In the genomic region with DNA sequence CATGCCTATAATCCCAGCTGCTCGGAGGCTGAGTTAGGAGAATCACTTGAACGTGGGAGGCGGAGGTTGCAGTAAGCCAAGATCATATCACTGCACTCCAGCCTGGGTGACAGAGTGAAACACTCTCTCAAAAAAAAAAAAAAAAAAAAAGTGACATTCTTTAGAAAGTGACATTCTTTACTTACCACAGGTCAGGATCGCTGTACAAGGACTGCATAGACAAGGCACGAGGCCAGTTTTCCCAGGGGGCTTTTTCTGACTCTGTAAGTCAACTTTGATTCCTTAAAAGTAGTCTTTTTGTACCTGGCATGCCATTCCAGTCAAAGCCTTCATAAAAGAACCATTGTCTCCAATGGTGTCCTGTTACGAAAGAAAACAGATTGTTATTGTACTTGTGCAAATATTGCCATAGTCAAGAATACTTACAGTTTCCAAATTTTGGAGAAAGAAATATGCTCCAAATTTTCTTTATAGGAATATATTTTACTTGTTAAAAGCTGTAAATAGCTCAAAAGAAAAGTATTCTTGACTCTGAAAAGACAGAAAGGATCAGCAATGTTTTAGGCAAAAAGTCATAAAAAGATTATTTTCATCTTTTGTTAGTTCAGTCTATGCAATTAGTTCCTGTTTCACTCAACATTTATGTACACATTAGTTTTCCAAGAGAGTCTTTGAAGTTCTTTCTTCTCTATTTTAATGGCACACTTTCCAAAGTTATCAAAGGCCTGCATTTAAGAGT, we compare ENCODE assay signal across 1 cellular context.
TF ChIP-seq lines count a peak whose summit lies in the region.

No MANE protein-coding gene starts in this region.

TF ChIP-seq in HepG2, 621 proteins besides CTCF, POLR2A, EP300 and RAD21 (continued from another document and continues in another):
- no peak for TF ChIP-seq E2F2 (CRISPR knock-in tag; IDR thresholded peaks at IDR 0.05; ENCODE audit: borderline replicate concordance)
- TF ChIP-seq, protein P1, sequence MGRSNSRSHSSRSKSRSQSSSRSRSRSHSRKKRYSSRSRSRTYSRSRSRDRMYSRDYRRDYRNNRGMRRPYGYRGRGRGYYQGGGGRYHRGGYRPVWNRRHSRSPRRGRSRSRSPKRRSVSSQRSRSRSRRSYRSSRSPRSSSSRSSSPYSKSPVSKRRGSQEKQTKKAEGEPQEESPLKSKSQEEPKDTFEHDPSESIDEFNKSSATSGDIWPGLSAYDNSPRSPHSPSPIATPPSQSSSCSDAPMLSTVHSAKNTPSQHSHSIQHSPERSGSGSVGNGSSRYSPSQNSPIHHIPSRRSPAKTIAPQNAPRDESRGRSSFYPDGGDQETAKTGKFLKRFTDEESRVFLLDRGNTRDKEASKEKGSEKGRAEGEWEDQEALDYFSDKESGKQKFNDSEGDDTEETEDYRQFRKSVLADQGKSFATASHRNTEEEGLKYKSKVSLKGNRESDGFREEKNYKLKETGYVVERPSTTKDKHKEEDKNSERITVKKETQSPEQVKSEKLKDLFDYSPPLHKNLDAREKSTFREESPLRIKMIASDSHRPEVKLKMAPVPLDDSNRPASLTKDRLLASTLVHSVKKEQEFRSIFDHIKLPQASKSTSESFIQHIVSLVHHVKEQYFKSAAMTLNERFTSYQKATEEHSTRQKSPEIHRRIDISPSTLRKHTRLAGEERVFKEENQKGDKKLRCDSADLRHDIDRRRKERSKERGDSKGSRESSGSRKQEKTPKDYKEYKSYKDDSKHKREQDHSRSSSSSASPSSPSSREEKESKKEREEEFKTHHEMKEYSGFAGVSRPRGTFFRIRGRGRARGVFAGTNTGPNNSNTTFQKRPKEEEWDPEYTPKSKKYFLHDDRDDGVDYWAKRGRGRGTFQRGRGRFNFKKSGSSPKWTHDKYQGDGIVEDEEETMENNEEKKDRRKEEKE (IDR thresholded peaks at IDR 0.05): no peak
- peak; percentile 23 for TF ChIP-seq SALL1 (CRISPR knock-in tag; IDR thresholded peaks at IDR 0.05)
- TF ChIP-seq BHLHE40 (IDR thresholded peaks at IDR 0.05; ENCODE audit: low read length): peak; percentile 42; the same call in 1 of the 2 replicates
- no peak for TF ChIP-seq GLI4 (CRISPR knock-in tag; IDR thresholded peaks at IDR 0.05; ENCODE audit: borderline replicate concordance)
- TF ChIP-seq, protein P2, sequence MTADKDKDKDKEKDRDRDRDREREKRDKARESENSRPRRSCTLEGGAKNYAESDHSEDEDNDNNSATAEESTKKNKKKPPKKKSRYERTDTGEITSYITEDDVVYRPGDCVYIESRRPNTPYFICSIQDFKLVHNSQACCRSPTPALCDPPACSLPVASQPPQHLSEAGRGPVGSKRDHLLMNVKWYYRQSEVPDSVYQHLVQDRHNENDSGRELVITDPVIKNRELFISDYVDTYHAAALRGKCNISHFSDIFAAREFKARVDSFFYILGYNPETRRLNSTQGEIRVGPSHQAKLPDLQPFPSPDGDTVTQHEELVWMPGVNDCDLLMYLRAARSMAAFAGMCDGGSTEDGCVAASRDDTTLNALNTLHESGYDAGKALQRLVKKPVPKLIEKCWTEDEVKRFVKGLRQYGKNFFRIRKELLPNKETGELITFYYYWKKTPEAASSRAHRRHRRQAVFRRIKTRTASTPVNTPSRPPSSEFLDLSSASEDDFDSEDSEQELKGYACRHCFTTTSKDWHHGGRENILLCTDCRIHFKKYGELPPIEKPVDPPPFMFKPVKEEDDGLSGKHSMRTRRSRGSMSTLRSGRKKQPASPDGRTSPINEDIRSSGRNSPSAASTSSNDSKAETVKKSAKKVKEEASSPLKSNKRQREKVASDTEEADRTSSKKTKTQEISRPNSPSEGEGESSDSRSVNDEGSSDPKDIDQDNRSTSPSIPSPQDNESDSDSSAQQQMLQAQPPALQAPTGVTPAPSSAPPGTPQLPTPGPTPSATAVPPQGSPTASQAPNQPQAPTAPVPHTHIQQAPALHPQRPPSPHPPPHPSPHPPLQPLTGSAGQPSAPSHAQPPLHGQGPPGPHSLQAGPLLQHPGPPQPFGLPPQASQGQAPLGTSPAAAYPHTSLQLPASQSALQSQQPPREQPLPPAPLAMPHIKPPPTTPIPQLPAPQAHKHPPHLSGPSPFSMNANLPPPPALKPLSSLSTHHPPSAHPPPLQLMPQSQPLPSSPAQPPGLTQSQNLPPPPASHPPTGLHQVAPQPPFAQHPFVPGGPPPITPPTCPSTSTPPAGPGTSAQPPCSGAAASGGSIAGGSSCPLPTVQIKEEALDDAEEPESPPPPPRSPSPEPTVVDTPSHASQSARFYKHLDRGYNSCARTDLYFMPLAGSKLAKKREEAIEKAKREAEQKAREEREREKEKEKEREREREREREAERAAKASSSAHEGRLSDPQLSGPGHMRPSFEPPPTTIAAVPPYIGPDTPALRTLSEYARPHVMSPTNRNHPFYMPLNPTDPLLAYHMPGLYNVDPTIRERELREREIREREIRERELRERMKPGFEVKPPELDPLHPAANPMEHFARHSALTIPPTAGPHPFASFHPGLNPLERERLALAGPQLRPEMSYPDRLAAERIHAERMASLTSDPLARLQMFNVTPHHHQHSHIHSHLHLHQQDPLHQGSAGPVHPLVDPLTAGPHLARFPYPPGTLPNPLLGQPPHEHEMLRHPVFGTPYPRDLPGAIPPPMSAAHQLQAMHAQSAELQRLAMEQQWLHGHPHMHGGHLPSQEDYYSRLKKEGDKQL (CRISPR knock-in tag; IDR thresholded peaks at IDR 0.05; ENCODE audit: low read depth): 0 out of 2 replicates have a peak, but pooled peaks have one; percentile 60
- TF ChIP-seq PRMT3 (CRISPR knock-in tag; IDR thresholded peaks at IDR 0.05; ENCODE audit: borderline replicate concordance, low read depth): no peak
- no peak for TF ChIP-seq ZNF672 (CRISPR knock-in tag; IDR thresholded peaks at IDR 0.05)
- TF ChIP-seq ZNF24 (IDR thresholded peaks at IDR 0.05): no peak
- no peak for TF ChIP-seq ZNF510 (CRISPR knock-in tag; IDR thresholded peaks at IDR 0.05; ENCODE audit: low read depth)
- peak; percentile 13; the same call in 1 of the 2 replicates for TF ChIP-seq KDM6A (CRISPR knock-in tag; IDR thresholded peaks at IDR 0.05; ENCODE audit: low read depth)
- TF ChIP-seq, protein P3, sequence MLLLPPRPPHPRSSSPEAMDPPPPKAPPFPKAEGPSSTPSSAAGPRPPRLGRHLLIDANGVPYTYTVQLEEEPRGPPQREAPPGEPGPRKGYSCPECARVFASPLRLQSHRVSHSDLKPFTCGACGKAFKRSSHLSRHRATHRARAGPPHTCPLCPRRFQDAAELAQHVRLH (CRISPR knock-in tag; IDR thresholded peaks at IDR 0.05; ENCODE audit: borderline replicate concordance, low read depth): no peak
- TF ChIP-seq, protein P4, sequence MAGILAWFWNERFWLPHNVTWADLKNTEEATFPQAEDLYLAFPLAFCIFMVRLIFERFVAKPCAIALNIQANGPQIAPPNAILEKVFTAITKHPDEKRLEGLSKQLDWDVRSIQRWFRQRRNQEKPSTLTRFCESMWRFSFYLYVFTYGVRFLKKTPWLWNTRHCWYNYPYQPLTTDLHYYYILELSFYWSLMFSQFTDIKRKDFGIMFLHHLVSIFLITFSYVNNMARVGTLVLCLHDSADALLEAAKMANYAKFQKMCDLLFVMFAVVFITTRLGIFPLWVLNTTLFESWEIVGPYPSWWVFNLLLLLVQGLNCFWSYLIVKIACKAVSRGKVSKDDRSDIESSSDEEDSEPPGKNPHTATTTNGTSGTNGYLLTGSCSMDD (CRISPR knock-in tag; IDR thresholded peaks at IDR 0.05): no peak
- TF ChIP-seq HOXD1 (CRISPR knock-in tag; IDR thresholded peaks at IDR 0.05): no peak
- TF ChIP-seq, protein P5, sequence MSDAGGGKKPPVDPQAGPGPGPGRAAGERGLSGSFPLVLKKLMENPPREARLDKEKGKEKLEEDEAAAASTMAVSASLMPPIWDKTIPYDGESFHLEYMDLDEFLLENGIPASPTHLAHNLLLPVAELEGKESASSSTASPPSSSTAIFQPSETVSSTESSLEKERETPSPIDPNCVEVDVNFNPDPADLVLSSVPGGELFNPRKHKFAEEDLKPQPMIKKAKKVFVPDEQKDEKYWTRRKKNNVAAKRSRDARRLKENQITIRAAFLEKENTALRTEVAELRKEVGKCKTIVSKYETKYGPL (CRISPR knock-in tag; IDR thresholded peaks at IDR 0.05): no peak
- no peak for TF ChIP-seq ZNF292 (CRISPR knock-in tag; IDR thresholded peaks at IDR 0.05; ENCODE audit: borderline replicate concordance, low read depth)
- TF ChIP-seq, protein P6, sequence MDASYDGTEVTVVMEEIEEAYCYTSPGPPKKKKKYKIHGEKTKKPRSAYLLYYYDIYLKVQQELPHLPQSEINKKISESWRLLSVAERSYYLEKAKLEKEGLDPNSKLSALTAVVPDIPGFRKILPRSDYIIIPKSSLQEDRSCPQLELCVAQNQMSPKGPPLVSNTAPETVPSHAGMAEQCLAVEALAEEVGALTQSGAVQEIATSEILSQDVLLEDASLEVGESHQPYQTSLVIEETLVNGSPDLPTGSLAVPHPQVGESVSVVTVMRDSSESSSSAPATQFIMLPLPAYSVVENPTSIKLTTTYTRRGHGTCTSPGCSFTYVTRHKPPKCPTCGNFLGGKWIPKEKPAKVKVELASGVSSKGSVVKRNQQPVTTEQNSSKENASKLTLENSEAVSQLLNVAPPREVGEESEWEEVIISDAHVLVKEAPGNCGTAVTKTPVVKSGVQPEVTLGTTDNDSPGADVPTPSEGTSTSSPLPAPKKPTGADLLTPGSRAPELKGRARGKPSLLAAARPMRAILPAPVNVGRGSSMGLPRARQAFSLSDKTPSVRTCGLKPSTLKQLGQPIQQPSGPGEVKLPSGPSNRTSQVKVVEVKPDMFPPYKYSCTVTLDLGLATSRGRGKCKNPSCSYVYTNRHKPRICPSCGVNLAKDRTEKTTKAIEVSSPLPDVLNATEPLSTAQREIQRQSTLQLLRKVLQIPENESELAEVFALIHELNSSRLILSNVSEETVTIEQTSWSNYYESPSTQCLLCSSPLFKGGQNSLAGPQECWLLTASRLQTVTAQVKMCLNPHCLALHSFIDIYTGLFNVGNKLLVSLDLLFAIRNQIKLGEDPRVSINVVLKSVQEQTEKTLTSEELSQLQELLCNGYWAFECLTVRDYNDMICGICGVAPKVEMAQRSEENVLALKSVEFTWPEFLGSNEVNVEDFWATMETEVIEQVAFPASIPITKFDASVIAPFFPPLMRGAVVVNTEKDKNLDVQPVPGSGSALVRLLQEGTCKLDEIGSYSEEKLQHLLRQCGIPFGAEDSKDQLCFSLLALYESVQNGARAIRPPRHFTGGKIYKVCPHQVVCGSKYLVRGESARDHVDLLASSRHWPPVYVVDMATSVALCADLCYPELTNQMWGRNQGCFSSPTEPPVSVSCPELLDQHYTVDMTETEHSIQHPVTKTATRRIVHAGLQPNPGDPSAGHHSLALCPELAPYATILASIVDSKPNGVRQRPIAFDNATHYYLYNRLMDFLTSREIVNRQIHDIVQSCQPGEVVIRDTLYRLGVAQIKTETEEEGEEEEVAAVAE (CRISPR knock-in tag; IDR thresholded peaks at IDR 0.05; ENCODE audit: borderline replicate concordance): no peak
- no peak for TF ChIP-seq MBD4 (IDR thresholded peaks at IDR 0.05; ENCODE audit: borderline replicate concordance, low read length)
- no peak for TF ChIP-seq ZNF629 (CRISPR knock-in tag; conservative IDR thresholded peaks at IDR 0.05)
- no peak for TF ChIP-seq UBTF (CRISPR knock-in tag; IDR thresholded peaks at IDR 0.05)
- no peak for TF ChIP-seq THYN1 (CRISPR knock-in tag; IDR thresholded peaks at IDR 0.05; ENCODE audit: borderline replicate concordance, low read depth)
- TF ChIP-seq DNMT1 (CRISPR knock-in tag; IDR thresholded peaks at IDR 0.05): no peak
- TF ChIP-seq DBP (CRISPR knock-in tag; IDR thresholded peaks at IDR 0.05; ENCODE audit: not compliant biosample characterization): no peak
- TF ChIP-seq TBP (CRISPR knock-in tag; IDR thresholded peaks at IDR 0.05): no peak
- TF ChIP-seq MYC (CRISPR knock-in tag; IDR thresholded peaks at IDR 0.05; ENCODE audit: borderline replicate concordance): no peak
- no peak for TF ChIP-seq MIER2 (CRISPR knock-in tag; IDR thresholded peaks at IDR 0.05)
- no peak for TF ChIP-seq ZNF207 (IDR thresholded peaks at IDR 0.05; ENCODE audit: borderline replicate concordance)
- TF ChIP-seq, protein P7, sequence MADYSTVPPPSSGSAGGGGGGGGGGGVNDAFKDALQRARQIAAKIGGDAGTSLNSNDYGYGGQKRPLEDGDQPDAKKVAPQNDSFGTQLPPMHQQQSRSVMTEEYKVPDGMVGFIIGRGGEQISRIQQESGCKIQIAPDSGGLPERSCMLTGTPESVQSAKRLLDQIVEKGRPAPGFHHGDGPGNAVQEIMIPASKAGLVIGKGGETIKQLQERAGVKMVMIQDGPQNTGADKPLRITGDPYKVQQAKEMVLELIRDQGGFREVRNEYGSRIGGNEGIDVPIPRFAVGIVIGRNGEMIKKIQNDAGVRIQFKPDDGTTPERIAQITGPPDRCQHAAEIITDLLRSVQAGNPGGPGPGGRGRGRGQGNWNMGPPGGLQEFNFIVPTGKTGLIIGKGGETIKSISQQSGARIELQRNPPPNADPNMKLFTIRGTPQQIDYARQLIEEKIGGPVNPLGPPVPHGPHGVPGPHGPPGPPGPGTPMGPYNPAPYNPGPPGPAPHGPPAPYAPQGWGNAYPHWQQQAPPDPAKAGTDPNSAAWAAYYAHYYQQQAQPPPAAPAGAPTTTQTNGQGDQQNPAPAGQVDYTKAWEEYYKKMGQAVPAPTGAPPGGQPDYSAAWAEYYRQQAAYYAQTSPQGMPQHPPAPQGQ (CRISPR knock-in tag; IDR thresholded peaks at IDR 0.05; ENCODE audit: borderline replicate concordance): no peak
- TF ChIP-seq SAP130 (CRISPR knock-in tag; IDR thresholded peaks at IDR 0.05; ENCODE audit: low read depth): peak; percentile 71
- no peak for TF ChIP-seq ZNF12 (CRISPR knock-in tag; IDR thresholded peaks at IDR 0.05)
- 0 out of 2 replicates have a peak, but pooled peaks have one; percentile 48 for TF ChIP-seq PITX1 (CRISPR knock-in tag; IDR thresholded peaks at IDR 0.05)
